ENCODE assay signal across 22 cellular contexts in the genomic region with DNA sequence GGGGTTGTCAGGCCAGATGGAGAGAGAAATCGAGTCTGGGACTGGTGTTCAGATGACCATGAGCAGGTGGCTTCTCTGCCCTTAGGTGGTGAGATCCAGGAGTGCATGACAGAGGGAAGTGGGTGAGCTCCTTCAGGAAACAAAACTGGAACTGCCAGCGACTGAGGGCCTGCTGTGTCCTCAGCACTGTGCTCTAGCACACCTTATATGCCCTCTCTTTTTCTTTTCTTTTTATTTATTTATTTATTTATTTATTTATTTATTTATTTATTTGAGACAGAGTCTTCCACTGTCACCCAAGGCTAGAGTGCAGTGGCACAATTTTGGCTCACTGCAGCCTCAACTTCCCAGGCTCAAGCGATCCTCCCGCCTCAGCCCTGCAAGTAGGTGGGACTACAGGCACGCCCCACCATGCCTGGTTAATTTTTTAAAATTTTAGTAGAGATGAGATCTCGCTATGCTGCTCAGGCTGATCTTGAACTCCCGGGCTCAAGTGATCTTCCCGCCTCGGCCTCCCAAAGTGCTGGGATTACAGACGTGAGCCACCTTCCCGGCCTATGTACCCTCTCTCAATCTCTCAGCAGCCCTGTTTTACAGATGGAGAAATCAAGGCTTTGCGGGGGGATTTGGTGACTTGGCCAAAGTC. TPM values are rescaled to one million over a fixed set of nuclear protein-coding genes. Genes with fewer than 3 reads are reported as not detected.
DNase-seq lines count a peak whose midpoint lies in the region; TF ChIP-seq lines count a peak whose summit lies in the region.
"Had no signal": no experiment of that assay in that cellular context is flagged by ENCODE, and none has a peak within 500 bp of the region (broad histone marks: within the 10 kb centered on the region; RNA-seq: fewer than 3 reads in every experiment).

No MANE protein-coding gene starts in this region.

- peaks cover 23% of the 10 kb centered on the region for H3K27me3 ChIP-seq in left ventricle myocardium inferior (ENCODE audit: low read depth)
- H3K27me3 ChIP-seq in right atrium auricular region = no peaks in the 10 kb centered on the region
- H3K27me3 ChIP-seq in neural progenitor cell = no peaks in the 10 kb centered on the region
- H3K27me3 ChIP-seq in HAP-1 (ENCODE audit: low read depth) = peaks cover 8% of the 10 kb centered on the region; the same call in 1 of the 2 replicates

- H3K36me3 ChIP-seq in left ventricle myocardium inferior (no peaks in the 10 kb centered on the region), right atrium auricular region (no peaks in the 10 kb centered on the region), neural progenitor cell (no peaks in the 10 kb centered on the region), HAP-1 (replicated peaks) (no peaks in the 10 kb centered on the region)
- H3K36me3 ChIP-seq: tibial nerve had no signal

- no peak overlapping the region for H3K9ac ChIP-seq in neural progenitor cell

- H4K20me1 ChIP-seq in neural progenitor cell (ENCODE audit: low read depth) = no peaks in the 10 kb centered on the region

- in situ Hi-C loops in HAP-1 (cut with MboI; ENCODE audit: low sequenced_read_pairs) = no loop called here

- H3K79me2 ChIP-seq in neural progenitor cell (ENCODE audit: low read depth) = no peaks in the 10 kb centered on the region
- H3K79me2 ChIP-seq: hepatocyte had no signal

- H3K27me3 Mint-ChIP-seq in brain = no peaks in the 10 kb centered on the region
- peaks cover 8% of the 10 kb centered on the region for H3K27me3 Mint-ChIP-seq in neural progenitor cell (ENCODE audit: insufficient read depth, low read depth)
- peaks cover 6% of the 10 kb centered on the region for H3K27me3 Mint-ChIP-seq in activated T-helper 1 cell treated with anti-CD3 and anti-CD28 coated beads, Interleukin-12 subunit alpha, Interleukin-12 subunit beta, Interleukin-2, Interleukin-4 antibody, amounts not matched to agents 30 ng/mL and 10 ng/mL and 1 ng/mL, durations not matched to agents 14 hours and 24 hours and 36 hours (ENCODE audit: insufficient read depth)

- H3K9me3 Mint-ChIP-seq in brain = peaks cover 0 to 9% (median 3%) of the 10 kb centered on the region in 5 experiments
- peaks cover 4% of the 10 kb centered on the region for H3K9me3 Mint-ChIP-seq in neural progenitor cell
- no peaks in the 10 kb centered on the region for H3K9me3 Mint-ChIP-seq in activated T-helper 1 cell treated with anti-CD3 and anti-CD28 coated beads, Interleukin-12 subunit alpha, Interleukin-12 subunit beta, Interleukin-2, Interleukin-4 antibody, amounts not matched to agents 30 ng/mL and 10 ng/mL and 1 ng/mL, durations not matched to agents 14 hours and 24 hours and 36 hours
- H3K9me3 Mint-ChIP-seq: effector memory CD8-positive, alpha-beta T cell; memory B cell had no signal

- H3K27ac Mint-ChIP-seq in brain (peak overlapping the region; percentile 61 to 96 (median 83)), neural progenitor cell (peak overlapping the region; percentile 10)
- H3K27ac Mint-ChIP-seq in activated T-helper 1 cell treated with anti-CD3 and anti-CD28 coated beads, Interleukin-12 subunit alpha, Interleukin-12 subunit beta, Interleukin-2, Interleukin-4 antibody, amounts not matched to agents 30 ng/mL and 10 ng/mL and 1 ng/mL, durations not matched to agents 14 hours and 24 hours and 36 hours = no peak overlapping the region
- H3K27ac Mint-ChIP-seq: activated CD4-positive, alpha-beta T cell treated with anti-CD3 and anti-CD28 coated beads, Interleukin-2, amount 10 ng/mL, durations not matched to agents 7 days and 5 days; activated T-cell treated with anti-CD3 and anti-CD28 coated beads, Interleukin-2, amount 50 U/mL, for 24 hours; CD14-positive monocyte; effector memory CD8-positive, alpha-beta T cell; memory B cell; WTC11 had no signal

- H3K4me3 Mint-ChIP-seq in brain (peak overlapping the region in 2 of 5 experiments; percentile 4 to 55), neural progenitor cell (no peak overlapping the region)
- no peak overlapping the region for H3K4me3 Mint-ChIP-seq in activated T-helper 1 cell treated with anti-CD3 and anti-CD28 coated beads, Interleukin-12 subunit alpha, Interleukin-12 subunit beta, Interleukin-2, Interleukin-4 antibody, amounts not matched to agents 30 ng/mL and 10 ng/mL and 1 ng/mL, durations not matched to agents 14 hours and 24 hours and 36 hours
- H3K4me3 Mint-ChIP-seq: activated CD4-positive, alpha-beta T cell treated with anti-CD3 and anti-CD28 coated beads, Interleukin-2, amount 10 ng/mL, durations not matched to agents 7 days and 5 days; activated T-cell treated with anti-CD3 and anti-CD28 coated beads, Interleukin-2, amount 50 U/mL, for 24 hours; CD14-positive monocyte; effector memory CD8-positive, alpha-beta T cell; memory B cell; WTC11 had no signal

- intact Hi-C loops in left ventricle myocardium inferior (cut with micrococcal nuclease) = no loop called here
- intact Hi-C loops in activated T-helper 1 cell treated with anti-CD3 and anti-CD28 coated beads, Interleukin-12 subunit alpha, Interleukin-12 subunit beta, Interleukin-2, Interleukin-4 antibody, amounts not matched to agents 30 ng/mL and 10 ng/mL and 1 ng/mL, durations not matched to agents 14 hours and 24 hours and 36 hours (cut with micrococcal nuclease) = no loop called here

- H3K9me3 ChIP-seq in left ventricle myocardium inferior (replicated peaks) (peaks cover 10% of the 10 kb centered on the region), right atrium auricular region (peaks cover 0 to 8% of the 10 kb centered on the region in 2 donors), neural progenitor cell (ENCODE audit: low read depth) (no peaks in the 10 kb centered on the region), HAP-1 (no peaks in the 10 kb centered on the region)

- peaks cover 56% of the 10 kb centered on the region for H3K4me1 Mint-ChIP-seq in brain
- peaks cover 17% of the 10 kb centered on the region for H3K4me1 Mint-ChIP-seq in neural progenitor cell
- no peaks in the 10 kb centered on the region for H3K4me1 Mint-ChIP-seq in activated T-helper 1 cell treated with anti-CD3 and anti-CD28 coated beads, Interleukin-12 subunit alpha, Interleukin-12 subunit beta, Interleukin-2, Interleukin-4 antibody, amounts not matched to agents 30 ng/mL and 10 ng/mL and 1 ng/mL, durations not matched to agents 14 hours and 24 hours and 36 hours (ENCODE audit: low read depth)
- H3K4me1 Mint-ChIP-seq: activated CD4-positive, alpha-beta T cell treated with anti-CD3 and anti-CD28 coated beads, Interleukin-2, amount 10 ng/mL, durations not matched to agents 7 days and 5 days had no signal

- H3K36me3 Mint-ChIP-seq in brain = no peaks in the 10 kb centered on the region
- no peaks in the 10 kb centered on the region for H3K36me3 Mint-ChIP-seq in neural progenitor cell
- H3K36me3 Mint-ChIP-seq in activated T-helper 1 cell treated with anti-CD3 and anti-CD28 coated beads, Interleukin-12 subunit alpha, Interleukin-12 subunit beta, Interleukin-2, Interleukin-4 antibody, amounts not matched to agents 30 ng/mL and 10 ng/mL and 1 ng/mL, durations not matched to agents 14 hours and 24 hours and 36 hours (ENCODE audit: low read depth) = no peaks in the 10 kb centered on the region
- H3K36me3 Mint-ChIP-seq: CD14-positive monocyte, WTC11 had no signal

- peaks cover 7% of the 10 kb centered on the region for H3F3A ChIP-seq in neural progenitor cell (ENCODE audit: low read depth)

- H3K4me1 ChIP-seq in left ventricle myocardium inferior (peaks cover 18% of the 10 kb centered on the region), right atrium auricular region (peaks cover 0 to 7% of the 10 kb centered on the region in 2 donors), neural progenitor cell (no peaks in the 10 kb centered on the region), HAP-1 (peaks cover 8% of the 10 kb centered on the region)

- H2AFZ ChIP-seq in neural progenitor cell (replicated peaks) = no peak overlapping the region
- H2AFZ ChIP-seq: hepatocyte had no signal

- DNase-seq in left ventricle myocardium inferior = no peak
- no peak for DNase-seq in right atrium auricular region (ENCODE audit: low spot score)
- DNase-seq in neural progenitor cell (ENCODE audit: low spot score) = no peak
- DNase-seq in NOMO-1 treated with dmso at 0.1 percent for 144 hours (lab: John Stamatoyannopoulos, UW; ENCODE audit: unreplicated experiment) = no peak
- DNase-seq in HAP-1 (ENCODE audit: low spot score in 2 of 2) = no peak
- no peak for DNase-seq in activated T-helper 1 cell treated with anti-CD3 and anti-CD28 coated beads, Interleukin-12 subunit alpha, Interleukin-12 subunit beta, Interleukin-2, Interleukin-4 antibody, amounts not matched to agents 30 ng/mL and 10 ng/mL and 1 ng/mL, durations not matched to agents 14 hours and 24 hours and 36 hours (ENCODE audit: low spot score)
- DNase-seq: activated CD4-positive, alpha-beta T cell treated with anti-CD3 and anti-CD28 coated beads, Interleukin-2, amount 10 ng/mL, durations not matched to agents 7 days and 5 days; activated T-cell treated with anti-CD3 and anti-CD28 coated beads, Interleukin-2, amount 50 U/mL, for 24 hours; effector memory CD8-positive, alpha-beta T cell; EL; erythroblast; Karpas-422; NCI-H1417 treated with DMSO at 0.1 percent for 48 hours; NK-92 treated with Interleukin-12 subunit alpha and Interleukin-12 subunit beta, amount 100 ng/mL, for 24 hours; stimulated activated naive CD8-positive, alpha-beta T cell treated with anti-CD3 and anti-CD28 coated beads, Interleukin-15, Interleukin-2, amounts not matched to agents 100 U/mL and 50 U/mL, for 24 hours; T1000 had no signal

- no peak overlapping the region for H3K4me2 ChIP-seq in neural progenitor cell
- H3K4me2 ChIP-seq: hepatocyte had no signal

- no peak for TF ChIP-seq CTCF in left ventricle myocardium inferior (IDR thresholded peaks at IDR 0.05; ENCODE audit: borderline replicate concordance)
- no peak for TF ChIP-seq CTCF in right atrium auricular region (IDR thresholded peaks at IDR 0.05)
- TF ChIP-seq CTCF in brain (conservative IDR thresholded peaks at IDR 0.05) = no peak
- no peak for TF ChIP-seq CTCF in neural progenitor cell (IDR thresholded peaks at IDR 0.05)

- H3K27ac ChIP-seq in left ventricle myocardium inferior (replicated peaks) (peak overlapping the region; percentile 71), right atrium auricular region (peak overlapping the region in 1 of 2 donors; percentile 1), neural progenitor cell (no peak overlapping the region)
- H3K27ac ChIP-seq: hepatocyte, tibial nerve had no signal

- H3K4me3 ChIP-seq in left ventricle myocardium inferior = no peak overlapping the region
- H3K4me3 ChIP-seq in right atrium auricular region = no peak overlapping the region
- H3K4me3 ChIP-seq in neural progenitor cell = no peak overlapping the region
- H3K4me3 ChIP-seq in HAP-1 = no peak overlapping the region
- H3K4me3 ChIP-seq: hepatocyte, tibial nerve had no signal

RNA-seq across cellular contexts. Expression of a gene that starts 14.8 kb away (rescaled TPM):
- 5.0 TPM for total RNA-seq in left ventricle myocardium inferior
- 1 to 10 TPM in 1 of 2 donors, under 1 TPM in 1; 0.94 to 3.1 TPM for total RNA-seq in right atrium auricular region
- 27.4 TPM for polyA plus RNA-seq in brain (ENCODE audit: insufficient read depth, low read depth, low replicate concordance)
- 0.04 and 0.19 TPM in 2 replicates for total RNA-seq in neural progenitor cell (ENCODE audit: low replicate concordance)
- total RNA-seq in activated T-helper 1 cell treated with anti-CD3 and anti-CD28 coated beads, Interleukin-12 subunit alpha, Interleukin-12 subunit beta, Interleukin-2, Interleukin-4 antibody, amounts not matched to agents 30 ng/mL and 10 ng/mL and 1 ng/mL, durations not matched to agents 14 hours and 24 hours and 36 hours = not detected in 2 replicates
- total RNA-seq: activated CD4-positive, alpha-beta T cell treated with anti-CD3 and anti-CD28 coated beads, Interleukin-2, amount 10 ng/mL, durations not matched to agents 7 days and 5 days had no signal
- polyA plus RNA-seq: CD14-positive monocyte had no signal
